In the genomic region with DNA sequence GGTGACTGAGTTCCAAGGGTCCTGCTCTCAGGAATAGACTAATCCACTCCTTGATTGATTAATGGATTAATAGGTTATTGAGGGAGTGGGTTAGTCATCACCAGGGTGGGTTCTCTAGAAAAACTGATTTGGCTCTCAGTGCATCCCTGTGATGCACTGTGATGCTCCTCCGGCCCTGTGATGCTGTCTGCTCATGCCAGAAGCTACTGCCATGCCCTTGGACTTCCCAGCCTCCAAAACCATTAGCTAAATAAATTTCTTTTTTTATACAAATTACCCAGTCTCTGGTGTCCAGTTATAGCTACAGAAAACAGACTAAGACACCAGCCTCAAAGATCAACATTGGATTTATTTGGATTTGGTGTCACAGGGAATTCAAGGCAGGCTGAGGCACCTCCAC, we compare ENCODE assay signal across 39 cellular contexts. TPM values are rescaled to one million over a fixed set of nuclear protein-coding genes. Genes with fewer than 3 reads are reported as not detected.
"Had no signal": no experiment of that assay in that cellular context is flagged by ENCODE, and none has a peak within 500 bp of the region (broad histone marks: within the 10 kb centered on the region; RNA-seq: fewer than 3 reads in every experiment).

No MANE protein-coding gene starts in this region.

- H3K4me3 Mint-ChIP-seq: activated B cell treated with CpG ODN at 0.5 μM for 24 hours; activated CD4-positive, alpha-beta memory T cell treated with anti-CD3 and anti-CD28 coated beads for 36 hours; activated CD4-positive, alpha-beta T cell treated with anti-CD3 and anti-CD28 coated beads, Interleukin-2, amount 10 ng/mL, durations not matched to agents 24 days and 14 days; activated CD8-positive, alpha-beta T cell treated with anti-CD3 and anti-CD28 coated beads for 36 hours; activated naive CD4-positive, alpha-beta T cell treated with anti-CD3 and anti-CD28 coated beads, Interleukin-2, amount 10 ng/mL, durations not matched to agents 7 days and 5 days; activated naive CD4-positive, alpha-beta T cell treated with anti-CD3 and anti-CD28 coated beads, Interleukin-2, amount 50 U/mL, for 24 hours; activated naive CD8-positive, alpha-beta T cell; activated naive CD8-positive, alpha-beta T cell treated with anti-CD3 and anti-CD28 coated beads, Interleukin-2, amount 10 ng/mL, durations not matched to agents 7 days and 5 days; activated naive CD8-positive, alpha-beta T cell treated with anti-CD3 and anti-CD28 coated beads, Interleukin-2, amount 50 U/mL, for 24 hours; activated T-cell treated with anti-CD3 and anti-CD28 coated beads, Interleukin-2, amount 50 U/mL, for 4 hours; activated T-cell treated with anti-CD3 and anti-CD28 coated beads, Interleukin-2, amount 50 U/mL, for 72 hours; activated T-helper 1 cell treated with anti-CD3 and anti-CD28 coated beads, Interleukin-12 subunit alpha, Interleukin-12 subunit beta, Interleukin-2, Interleukin-4 antibody, amounts not matched to agents 30 ng/mL and 10 ng/mL and 1 ng/mL, durations not matched to agents 14 hours and 24 hours and 36 hours; activated T-helper 17 cell treated with anti-CD3 and anti-CD28 coated beads, Interleukin-2, amount 50 U/mL, for 72 hours; brain; central memory CD8-positive, alpha-beta T cell; T-helper 1 cell treated with Interleukin-12 subunit alpha and Interleukin-12 subunit beta and Interleukin-4 antibody, amounts not matched to agents 30 μg/mL and 1 μg/mL, for 36 hours; T-helper 2 cell treated with Interferon-gamma antibody and Interleukin-4, amounts not matched to agents 5 μg/mL and 100 μg/mL, for 36 hours had no signal

- DNase-seq: activated B cell treated with CpG ODN at 0.5 μM for 24 hours; activated CD4-positive, alpha-beta memory T cell treated with anti-CD3 and anti-CD28 coated beads for 36 hours; activated CD4-positive, alpha-beta T cell treated with anti-CD3 and anti-CD28 coated beads for 4 hours; activated CD4-positive, alpha-beta T cell treated with anti-CD3 and anti-CD28 coated beads, Interleukin-2, amount 50 U/mL, for 1 hour; activated CD4-positive, alpha-beta T cell treated with anti-CD3 and anti-CD28 coated beads, Interleukin-2, amount 50 U/mL, for 4 hours; activated CD4-positive, CD25-positive, alpha-beta regulatory T cell treated with anti-CD3 and anti-CD28 coated beads, Interleukin-2, amount 50 U/mL, for 72 hours; activated CD8-positive, alpha-beta memory T cell treated with anti-CD3 and anti-CD28 coated beads, Interleukin-2, amount 50 U/mL, for 4 hours; activated CD8-positive, alpha-beta T cell treated with anti-CD3 and anti-CD28 coated beads for 36 hours; activated gamma-delta T cell; activated naive CD4-positive, alpha-beta T cell treated with anti-CD3 and anti-CD28 coated beads, Interleukin-2, amount 10 ng/mL, durations not matched to agents 7 days and 5 days; activated naive CD4-positive, alpha-beta T cell treated with Interleukin-2 at 50 U/mL for 16 hours; activated naive CD8-positive, alpha-beta T cell treated with anti-CD3 and anti-CD28 coated beads, Interleukin-2, amount 10 ng/mL, durations not matched to agents 7 days and 5 days; activated naive CD8-positive, alpha-beta T cell treated with anti-CD3 and anti-CD28 coated beads, Interleukin-2, amount 50 U/mL, for 24 hours; activated T-cell treated with anti-CD3 and anti-CD28 coated beads for 4 hours; activated T-cell treated with anti-CD3 and anti-CD28 coated beads, Interleukin-2, amount 50 U/mL, for 1 hour; activated T-cell treated with anti-CD3 and anti-CD28 coated beads, Interleukin-2, amount 50 U/mL, for 4 hours; activated T-cell treated with anti-CD3 and anti-CD28 coated beads, Interleukin-2, amount 50 U/mL, for 72 hours; amygdala; anterior cingulate cortex; caudate nucleus; cerebellar nuclear complex; T-helper 1 cell; T-helper 2 cell; T-helper 9 cell had no signal

- H3K27ac Mint-ChIP-seq: activated B cell treated with CpG ODN at 0.5 μM for 24 hours; activated CD4-positive, alpha-beta memory T cell treated with anti-CD3 and anti-CD28 coated beads for 36 hours; activated CD4-positive, alpha-beta T cell treated with anti-CD3 and anti-CD28 coated beads, Interleukin-2, amount 10 ng/mL, durations not matched to agents 24 days and 14 days; activated CD8-positive, alpha-beta T cell treated with anti-CD3 and anti-CD28 coated beads for 36 hours; activated naive CD4-positive, alpha-beta T cell treated with anti-CD3 and anti-CD28 coated beads, Interleukin-2, amount 10 ng/mL, durations not matched to agents 7 days and 5 days; activated naive CD4-positive, alpha-beta T cell treated with anti-CD3 and anti-CD28 coated beads, Interleukin-2, amount 50 U/mL, for 24 hours; activated naive CD8-positive, alpha-beta T cell; activated naive CD8-positive, alpha-beta T cell treated with anti-CD3 and anti-CD28 coated beads, Interleukin-2, amount 10 ng/mL, durations not matched to agents 7 days and 5 days; activated naive CD8-positive, alpha-beta T cell treated with anti-CD3 and anti-CD28 coated beads, Interleukin-2, amount 50 U/mL, for 24 hours; activated T-cell treated with anti-CD3 and anti-CD28 coated beads, Interleukin-2, amount 50 U/mL, for 72 hours; activated T-helper 1 cell treated with anti-CD3 and anti-CD28 coated beads, Interleukin-12 subunit alpha, Interleukin-12 subunit beta, Interleukin-2, Interleukin-4 antibody, amounts not matched to agents 30 ng/mL and 10 ng/mL and 1 ng/mL, durations not matched to agents 14 hours and 24 hours and 36 hours; activated T-helper 17 cell treated with anti-CD3 and anti-CD28 coated beads, Interleukin-2, amount 50 U/mL, for 72 hours; brain; T-helper 1 cell treated with Interleukin-12 subunit alpha and Interleukin-12 subunit beta and Interleukin-4 antibody, amounts not matched to agents 30 μg/mL and 1 μg/mL, for 36 hours; T-helper 2 cell treated with Interferon-gamma antibody and Interleukin-4, amounts not matched to agents 5 μg/mL and 100 μg/mL, for 36 hours had no signal

- H3K27me3 ChIP-seq: ascending aorta, cardiac muscle cell had no signal

- H3K4me3 ChIP-seq: ascending aorta, cardiac muscle cell had no signal

- H3K27ac ChIP-seq: ascending aorta, cardiac muscle cell, VCaP had no signal

- H3K9me3 Mint-ChIP-seq: activated naive CD4-positive, alpha-beta T cell treated with anti-CD3 and anti-CD28 coated beads, Interleukin-2, amount 50 U/mL, for 24 hours; activated T-helper 1 cell treated with anti-CD3 and anti-CD28 coated beads, Interleukin-12 subunit alpha, Interleukin-12 subunit beta, Interleukin-2, Interleukin-4 antibody, amounts not matched to agents 30 ng/mL and 10 ng/mL and 1 ng/mL, durations not matched to agents 14 hours and 24 hours and 36 hours had no signal

- ATAC-seq: activated CD8-positive, alpha-beta T cell treated with anti-CD3 and anti-CD28 coated beads for 36 hours; activated naive CD8-positive, alpha-beta T cell treated with anti-CD3 and anti-CD28 coated beads, Interleukin-2, amount 50 U/mL, for 24 hours; activated T-cell treated with anti-CD3 and anti-CD28 coated beads, Interleukin-2, amount 50 U/mL, for 4 hours; activated T-cell treated with anti-CD3 and anti-CD28 coated beads, Interleukin-2, amount 50 U/mL, for 72 hours; activated T-helper 17 cell treated with anti-CD3 and anti-CD28 coated beads, Interleukin-2, amount 50 U/mL, for 72 hours had no signal

- H3K36me3 ChIP-seq: ascending aorta, cardiac muscle cell had no signal

- H3K36me3 Mint-ChIP-seq: activated CD4-positive, alpha-beta memory T cell treated with anti-CD3 and anti-CD28 coated beads for 36 hours; activated naive CD4-positive, alpha-beta T cell treated with anti-CD3 and anti-CD28 coated beads, Interleukin-2, amount 10 ng/mL, durations not matched to agents 7 days and 5 days; activated naive CD4-positive, alpha-beta T cell treated with anti-CD3 and anti-CD28 coated beads, Interleukin-2, amount 50 U/mL, for 24 hours; activated naive CD8-positive, alpha-beta T cell treated with anti-CD3 and anti-CD28 coated beads, Interleukin-2, amount 10 ng/mL, durations not matched to agents 7 days and 5 days; brain had no signal

- H3K4me1 ChIP-seq: ascending aorta had no signal

- FAIRE-seq: bronchial epithelial cell, TTC549 had no signal

- H3K27me3 Mint-ChIP-seq: activated B cell treated with CpG ODN at 0.5 μM for 24 hours; activated CD4-positive, alpha-beta memory T cell treated with anti-CD3 and anti-CD28 coated beads for 36 hours; activated CD4-positive, alpha-beta T cell treated with anti-CD3 and anti-CD28 coated beads, Interleukin-2, amount 10 ng/mL, durations not matched to agents 24 days and 14 days; activated CD8-positive, alpha-beta T cell treated with anti-CD3 and anti-CD28 coated beads for 36 hours; activated naive CD4-positive, alpha-beta T cell treated with anti-CD3 and anti-CD28 coated beads, Interleukin-2, amount 50 U/mL, for 24 hours; activated naive CD8-positive, alpha-beta T cell; activated naive CD8-positive, alpha-beta T cell treated with anti-CD3 and anti-CD28 coated beads, Interleukin-2, amount 50 U/mL, for 24 hours; activated T-helper 17 cell treated with anti-CD3 and anti-CD28 coated beads, Interleukin-2, amount 50 U/mL, for 72 hours; central memory CD8-positive, alpha-beta T cell had no signal

- H3K4me1 Mint-ChIP-seq: activated B cell treated with CpG ODN at 0.5 μM for 24 hours; activated CD4-positive, alpha-beta T cell treated with anti-CD3 and anti-CD28 coated beads, Interleukin-2, amount 10 ng/mL, durations not matched to agents 24 days and 14 days; activated naive CD4-positive, alpha-beta T cell treated with anti-CD3 and anti-CD28 coated beads, Interleukin-2, amount 10 ng/mL, durations not matched to agents 7 days and 5 days; activated naive CD4-positive, alpha-beta T cell treated with anti-CD3 and anti-CD28 coated beads, Interleukin-2, amount 50 U/mL, for 24 hours; activated naive CD8-positive, alpha-beta T cell treated with anti-CD3 and anti-CD28 coated beads, Interleukin-2, amount 10 ng/mL, durations not matched to agents 7 days and 5 days; activated naive CD8-positive, alpha-beta T cell treated with anti-CD3 and anti-CD28 coated beads, Interleukin-2, amount 50 U/mL, for 24 hours; activated T-helper 17 cell treated with anti-CD3 and anti-CD28 coated beads, Interleukin-2, amount 50 U/mL, for 72 hours; central memory CD8-positive, alpha-beta T cell had no signal

RNA-seq across cellular contexts. Expression of a gene that starts 40.4 kb away (rescaled TPM):
- total RNA-seq: ascending aorta, bronchial epithelial cell, cardiac muscle cell, chondrocyte had no signal
